8 cellular contexts compared by ENCODE assay signal in genomic region chr5:151461312-151461711, GRCh38.
DNase-seq lines count a peak whose midpoint lies in the region; ATAC-seq and TF ChIP-seq lines count a peak whose summit lies in the region.
"Had no signal": no experiment of that assay in that cellular context is flagged by ENCODE, and none has a peak within 500 bp of the region (broad histone marks: within the 10 kb centered on the region; RNA-seq: fewer than 3 reads in every experiment).

No MANE protein-coding gene starts in this region.

- peak overlapping the region; percentile 86 for H3K27ac ChIP-seq in parathyroid adenoma

- H3K9ac ChIP-seq in parathyroid adenoma: no peak overlapping the region

- no peak for DNase-seq in AML-193 (lab: John Stamatoyannopoulos, UW)
- no peak for DNase-seq in hepatic stellate cell (ENCODE audit: low spot score)
- DNase-seq in iPS-NIHi7 (ENCODE audit: extremely low spot score): no peak
- DNase-seq: NCI-H187 treated with DMSO at 0.1 percent for 48 hours had no signal

- peaks cover 69% of the 10 kb centered on the region for H3K4me1 ChIP-seq in parathyroid adenoma

- peak overlapping the region; percentile 1 for H3K4me2 ChIP-seq in parathyroid adenoma (ENCODE audit: low read length)

- peaks cover 36% of the 10 kb centered on the region for H3K79me2 ChIP-seq in parathyroid adenoma

- H3K36me3 ChIP-seq in parathyroid adenoma (ENCODE audit: control insufficient read depth, insufficient read depth, low read length): peaks cover 2% of the 10 kb centered on the region

- TF ChIP-seq CTCF in parathyroid adenoma (IDR thresholded peaks at IDR 0.05): no peak

- no peak overlapping the region for H2AFZ ChIP-seq in parathyroid adenoma

- ATAC-seq in GM18873 (IDR thresholded peaks at IDR 0.05; ENCODE audit: low FRiP score, unreplicated experiment) (peak; percentile 97), GM21526 (IDR thresholded peaks at IDR 0.05; ENCODE audit: low FRiP score, unreplicated experiment) (peak; percentile 92), HG03066 (IDR thresholded peaks at IDR 0.05; ENCODE audit: low read depth, unreplicated experiment) (peak; percentile 77)

- no peak overlapping the region for H3K4me3 ChIP-seq in parathyroid adenoma (ENCODE audit: low read depth, low read length)

- no peaks in the 10 kb centered on the region for H3K9me3 ChIP-seq in parathyroid adenoma (ENCODE audit: control insufficient read depth, low read length)

- no peaks in the 10 kb centered on the region for H3K27me3 ChIP-seq in parathyroid adenoma (ENCODE audit: control insufficient read depth, insufficient read depth, low read length)
